8 cellular contexts compared by ENCODE assay signal in the genomic region with DNA sequence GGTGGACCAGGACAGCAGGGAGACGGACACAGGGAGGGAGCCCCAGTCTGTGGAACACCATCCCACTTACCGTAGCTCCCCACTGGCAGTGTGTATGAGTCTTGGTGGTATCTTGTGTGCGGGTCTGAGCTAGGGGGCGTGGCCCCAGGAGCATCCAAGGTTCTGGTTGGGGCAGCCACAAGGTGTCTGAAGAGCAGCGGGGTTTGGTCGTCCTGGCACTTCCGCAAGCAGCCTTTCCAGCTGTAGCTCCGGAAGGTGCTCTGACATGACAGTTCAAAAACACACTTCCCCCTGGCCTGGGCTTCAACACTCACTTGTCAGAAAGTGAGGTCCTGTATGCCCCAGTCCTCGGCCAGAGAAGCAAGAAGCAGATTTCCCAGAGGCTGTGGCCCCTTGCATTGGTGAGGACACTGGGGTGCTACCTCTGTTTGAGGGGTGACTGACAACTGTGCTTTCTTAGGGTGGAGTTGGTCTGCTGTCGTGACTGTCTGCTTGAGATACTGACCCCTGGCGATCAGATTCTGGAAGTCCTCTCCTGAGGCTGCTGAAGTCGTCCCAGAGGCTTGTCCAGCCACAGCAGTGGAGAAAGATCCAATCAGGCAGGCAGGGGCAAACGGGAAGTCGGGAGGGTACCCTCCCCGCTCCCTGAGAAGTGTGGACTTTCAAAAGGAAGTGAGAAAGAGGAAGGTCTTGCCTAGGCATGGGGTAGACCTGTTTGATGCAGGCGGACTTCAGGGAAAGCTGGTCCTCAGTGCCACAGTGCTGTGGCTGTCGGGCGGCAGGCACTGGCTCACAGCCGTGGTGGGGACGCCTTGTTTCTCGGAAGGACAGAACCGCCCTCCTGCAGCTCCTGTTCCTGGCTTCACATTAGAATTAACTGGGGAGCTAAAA. TPM values are rescaled to one million over a fixed set of nuclear protein-coding genes. Genes with fewer than 3 reads are reported as not detected.
DNase-seq lines count a peak whose midpoint lies in the region; ATAC-seq and TF ChIP-seq lines count a peak whose summit lies in the region.

No MANE protein-coding gene starts in this region.

- peak overlapping the region; percentile 86 to 93 (median 91) for H3K27ac Mint-ChIP-seq in CD4-positive, alpha-beta memory T cell
- peak overlapping the region; percentile 80 for H3K27ac Mint-ChIP-seq in stimulated activated memory B cell treated with anti-CD40 and anti-IgM and Interleukin-4, amounts not matched to agents 10 μg/mL and 1 μg/mL and 100 μg/mL, for 72 hours

- H3K36me3 Mint-ChIP-seq in CD4-positive, alpha-beta memory T cell, result peaks cover 8 to 11% of the 10 kb centered on the region in 2 donors
- no peaks in the 10 kb centered on the region for H3K36me3 Mint-ChIP-seq in stimulated activated memory B cell treated with anti-CD40 and anti-IgM and Interleukin-4, amounts not matched to agents 10 μg/mL and 1 μg/mL and 100 μg/mL, for 72 hours

- CTCF ChIA-PET in CD4-positive, alpha-beta memory T cell (lab: Charles Lee; ENCODE audit: partially characterized antibody), result interaction anchor here (0.7 to 11.8 kb wide), 27 partner anchors 9 to 258 kb away, joined by 3 to 106 read pairs (median 5); a partner anchor contains a TSS

- peak; percentile 74 for ATAC-seq in HG03139 (IDR thresholded peaks at IDR 0.05; ENCODE audit: unreplicated experiment)
- ATAC-seq in stimulated activated memory B cell treated with anti-CD40 and anti-IgM and Interleukin-4, amounts not matched to agents 10 μg/mL and 1 μg/mL and 100 μg/mL, for 72 hours, result peak; percentile 84

- TF ChIP-seq POLR2A in GM19193 (IDR thresholded peaks at IDR 0.05; ENCODE audit: extremely low read depth, insufficient read depth, insufficient read length), result peak; percentile 21

- H3K27me3 ChIP-seq in CD4-positive, alpha-beta memory T cell (ENCODE audit: insufficient read depth, low read length), result no peaks in the 10 kb centered on the region

- H3K4me3 ChIP-seq in CD4-positive, alpha-beta memory T cell (ENCODE audit: low read length in 2 of 2), result no peak overlapping the region

- intact Hi-C loops in CD4-positive, alpha-beta memory T cell (cut with micrococcal nuclease), result loop anchor here (1.0 to 2.0 kb wide), 2 partner anchors 42 to 249 kb away; no protein-coding TSS in a partner anchor

- DNase-seq in CD4-positive, alpha-beta memory T cell, result peak in 4 of 5 donors; percentile 46 to 64 (median 56)
- DNase-seq in SKM-1 treated with dmso at 0.1 percent for 144 hours (lab: John Stamatoyannopoulos, UW; ENCODE audit: unreplicated experiment) (peak; percentile 78), kidney tubule cell (ENCODE audit: low spot score) (peak; percentile 75), NCI-H1092 treated with DMSO at 0.1 percent for 48 hours (lab: John Stamatoyannopoulos, UW) (no peak)
- DNase-seq in central memory CD4-positive, alpha-beta T cell, result peak; percentile 49

- no peaks in the 10 kb centered on the region for H3K27me3 Mint-ChIP-seq in CD4-positive, alpha-beta memory T cell
- no peaks in the 10 kb centered on the region for H3K27me3 Mint-ChIP-seq in stimulated activated memory B cell treated with anti-CD40 and anti-IgM and Interleukin-4, amounts not matched to agents 10 μg/mL and 1 μg/mL and 100 μg/mL, for 72 hours

- peak overlapping the region in 7 of 8 donors; percentile 36 to 75 (median 58) for H3K4me3 Mint-ChIP-seq in CD4-positive, alpha-beta memory T cell
- peak overlapping the region; percentile 73 for H3K4me3 Mint-ChIP-seq in stimulated activated memory B cell treated with anti-CD40 and anti-IgM and Interleukin-4, amounts not matched to agents 10 μg/mL and 1 μg/mL and 100 μg/mL, for 72 hours

- POLR2A ChIA-PET in CD4-positive, alpha-beta memory T cell (lab: Charles Lee; ENCODE audit: partially characterized antibody), result interaction anchor here (0.8 to 2.6 kb wide), 7 partner anchors 12 to 48 kb away, joined by 3 to 7 read pairs (median 4); no protein-coding TSS in a partner anchor

- peaks cover 47% of the 10 kb centered on the region for H3K4me1 ChIP-seq in CD4-positive, alpha-beta memory T cell (ENCODE audit: insufficient read depth, low read length)

- no peaks in the 10 kb centered on the region for H3K36me3 ChIP-seq in CD4-positive, alpha-beta memory T cell (ENCODE audit: insufficient read depth, low read length)

- no peaks in the 10 kb centered on the region for H3K9me3 Mint-ChIP-seq in CD4-positive, alpha-beta memory T cell
- no peaks in the 10 kb centered on the region for H3K9me3 Mint-ChIP-seq in stimulated activated memory B cell treated with anti-CD40 and anti-IgM and Interleukin-4, amounts not matched to agents 10 μg/mL and 1 μg/mL and 100 μg/mL, for 72 hours

- H3K27ac ChIP-seq in CD4-positive, alpha-beta memory T cell (ENCODE audit: low read depth, low read length), result peak overlapping the region; percentile 1

- peaks cover 36 to 81% (median 49%) of the 10 kb centered on the region in 4 donors for H3K4me1 Mint-ChIP-seq in CD4-positive, alpha-beta memory T cell
- H3K4me1 Mint-ChIP-seq in stimulated activated memory B cell treated with anti-CD40 and anti-IgM and Interleukin-4, amounts not matched to agents 10 μg/mL and 1 μg/mL and 100 μg/mL, for 72 hours, result peaks cover 50% of the 10 kb centered on the region

- H3K9me3 ChIP-seq in CD4-positive, alpha-beta memory T cell (ENCODE audit: control insufficient read depth in 1 of 2, low read length in 2 of 2), result no peaks in the 10 kb centered on the region

RNA-seq across cellular contexts. Expression of a gene that starts 51.4 kb away (rescaled TPM):
- 10 to 100 TPM; 55.7 to 67.1 TPM for total RNA-seq in CD4-positive, alpha-beta memory T cell
- 10 to 100 TPM; 11.8 to 16.0 TPM for polyA plus RNA-seq in CD4-positive, alpha-beta memory T cell
